In genomic region chr9:13228431-13228830, GRCh38 we compare ENCODE assay signal across 15 cellular contexts.
"Had no signal": no experiment of that assay in that cellular context is flagged by ENCODE, and none has a peak within 500 bp of the region (broad histone marks: within the 10 kb centered on the region; RNA-seq: fewer than 3 reads in every experiment).

No MANE protein-coding gene starts in this region.

- H3K9me3 ChIP-seq: heart left ventricle, spleen, tibial artery, upper lobe of left lung, vagina had no signal

- H3K4me3 ChIP-seq: heart left ventricle, spleen, tibial artery, upper lobe of left lung, vagina had no signal

- H3K36me3 ChIP-seq: spleen, upper lobe of left lung, vagina had no signal

- H3K27ac ChIP-seq: heart left ventricle, spleen, tibial artery, upper lobe of left lung, vagina had no signal

- DNase-seq: effector memory CD8-positive, alpha-beta T cell; erythroblast; foreskin melanocyte; heart left ventricle; hippocampal formation; mesendoderm; naive B cell; nephron progenitor cell; spleen; stimulated activated CD4-positive, alpha-beta T cell treated with anti-CD3 and anti-CD28 coated beads, Interleukin-15, amount 100 ng/mL, for 24 hours; stimulated activated CD4-positive, alpha-beta T cell treated with anti-CD3 and anti-CD28 coated beads, Interleukin-1b, Interleukin-23, amount 100 ng/mL, for 48 hours; stimulated activated CD4-positive, alpha-beta T cell treated with anti-CD3 and anti-CD28 coated beads, Interleukin-4, amount 100 ng/mL, for 24 hours; tibial artery; upper lobe of left lung had no signal

- H3K4me1 ChIP-seq: heart left ventricle, spleen, tibial artery, upper lobe of left lung, vagina had no signal

- H3K27me3 ChIP-seq: heart left ventricle, spleen, tibial artery, upper lobe of left lung, vagina had no signal
